ENCODE assay signal across 1 cellular context in genomic region chr6:132818404-132819359, GRCh38.
TF ChIP-seq lines count a peak whose summit lies in the region.

No MANE protein-coding gene starts in this region.

TF ChIP-seq in GM12878, 131 proteins besides CTCF, POLR2A, EP300 and RAD21:
- TF ChIP-seq RUNX3 (IDR thresholded peaks at IDR 0.05; ENCODE audit: low read length): 0 out of 2 replicates have a peak, but pooled peaks have one; percentile 4
- TF ChIP-seq NKRF (conservative IDR thresholded peaks at IDR 0.05): no peak
- peak; percentile 35; the same call in 1 of the 2 replicates for TF ChIP-seq CBFB (IDR thresholded peaks at IDR 0.05; ENCODE audit: low read depth)
- TF ChIP-seq NRF1 (conservative IDR thresholded peaks at IDR 0.05; ENCODE audit: low read depth, low read length): no peak
- TF ChIP-seq ATF2 (IDR thresholded peaks at IDR 0.05; ENCODE audit: low read length): peak; percentile 16; the same call in 1 of the 2 replicates
- TF ChIP-seq RAD51 (IDR thresholded peaks at IDR 0.05): no peak
- TF ChIP-seq MEF2B (IDR thresholded peaks at IDR 0.05; ENCODE audit: partially characterized antibody, poor library complexity, severe bottlenecking): no peak
- no peak for TF ChIP-seq CBX3 (IDR thresholded peaks at IDR 0.05; ENCODE audit: borderline replicate concordance, low read depth)
- no peak for TF ChIP-seq SP1 (IDR thresholded peaks at IDR 0.05; ENCODE audit: low read depth, low read length)
- no peak for TF ChIP-seq SMAD5 (IDR thresholded peaks at IDR 0.05; ENCODE audit: low read depth)
- TF ChIP-seq JUND (IDR thresholded peaks at IDR 0.05; ENCODE audit: low read depth, low read length): no peak
- no peak for TF ChIP-seq SMAD1 (IDR thresholded peaks at IDR 0.05; ENCODE audit: low read depth, partially characterized antibody)
- peak; percentile 35; the same call in 1 of the 2 replicates for TF ChIP-seq POLR2AphosphoS5 (IDR thresholded peaks at IDR 0.05; ENCODE audit: low read length)
- TF ChIP-seq ZNF622 (IDR thresholded peaks at IDR 0.05): no peak
- TF ChIP-seq ZBTB11 (CRISPR knock-in tag; IDR thresholded peaks at IDR 0.05): no peak
- TF ChIP-seq NFIC (IDR thresholded peaks at IDR 0.05; ENCODE audit: low read depth, low read length): 0 out of 2 replicates have a peak, but pooled peaks have one; percentile 16
- TF ChIP-seq IRF4 (IDR thresholded peaks at IDR 0.05; ENCODE audit: low read depth, low read length): no peak
- no peak for TF ChIP-seq HDAC6 (IDR thresholded peaks at IDR 0.05; ENCODE audit: unreplicated experiment)
